Comparison of ENCODE assay signal across 1 cellular context in the genomic region with DNA sequence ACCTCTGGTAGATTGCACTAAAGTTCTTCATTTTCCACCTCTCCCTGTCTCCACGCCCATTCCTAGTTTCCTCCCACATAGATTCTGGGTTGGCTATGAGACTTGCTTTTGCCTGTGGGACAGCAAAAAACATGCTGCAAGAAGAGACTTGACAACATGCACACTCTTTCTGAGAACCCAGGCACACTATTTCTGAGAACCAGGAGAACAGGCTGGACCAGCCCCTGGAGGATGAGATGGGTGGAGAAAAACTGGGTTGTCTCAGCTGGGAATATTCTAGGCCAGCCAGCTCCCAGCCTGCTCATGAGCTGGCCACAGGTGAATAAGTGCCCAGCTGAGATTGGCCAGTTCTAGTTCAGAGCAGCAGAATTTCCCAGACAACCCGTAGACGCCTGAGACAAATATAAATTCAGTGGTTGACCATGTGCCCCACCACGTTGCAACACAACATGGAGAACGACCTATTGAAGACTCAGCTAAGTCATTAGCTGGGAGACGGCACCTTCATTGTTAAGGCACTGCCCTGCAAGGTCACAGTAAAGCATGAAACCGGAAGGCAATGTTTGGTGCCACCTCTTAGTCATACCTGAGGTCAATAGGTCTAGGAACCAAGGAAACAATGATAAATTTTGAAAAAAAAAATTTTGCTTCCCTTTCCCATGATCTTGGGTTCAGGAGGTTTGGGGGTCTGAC.
TF ChIP-seq lines count a peak whose summit lies in the region.

No MANE protein-coding gene starts in this region.

TF ChIP-seq in A549, 52 proteins besides CTCF, POLR2A, EP300 and RAD21:
- TF ChIP-seq CEBPB (IDR thresholded peaks at IDR 0.05) (0 out of 4 replicates have a peak, but pooled peaks of 1 of the 2 experiments have one; percentile 28), MAX (IDR thresholded peaks at IDR 0.05) (peak; percentile 59), HOXA7 (CRISPR knock-in tag; IDR thresholded peaks at IDR 0.05) (no peak), FOSL2 (IDR thresholded peaks at IDR 0.05) (no peak), FOSL2 (CRISPR knock-in tag; IDR thresholded peaks at IDR 0.05) (peak; percentile 33; the same call in 1 of the 2 replicates), REST (IDR thresholded peaks at IDR 0.05) (no peak), ZNF302 (CRISPR knock-in tag; IDR thresholded peaks at IDR 0.05) (no peak)
- TF ChIP-seq, protein P1, sequence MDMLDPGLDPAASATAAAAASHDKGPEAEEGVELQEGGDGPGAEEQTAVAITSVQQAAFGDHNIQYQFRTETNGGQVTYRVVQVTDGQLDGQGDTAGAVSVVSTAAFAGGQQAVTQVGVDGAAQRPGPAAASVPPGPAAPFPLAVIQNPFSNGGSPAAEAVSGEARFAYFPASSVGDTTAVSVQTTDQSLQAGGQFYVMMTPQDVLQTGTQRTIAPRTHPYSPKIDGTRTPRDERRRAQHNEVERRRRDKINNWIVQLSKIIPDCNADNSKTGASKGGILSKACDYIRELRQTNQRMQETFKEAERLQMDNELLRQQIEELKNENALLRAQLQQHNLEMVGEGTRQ (IDR thresholded peaks at IDR 0.05), result peak; percentile 40; the same call in 1 of the 2 replicates
